8 cellular contexts compared by ENCODE assay signal in genomic region chr12:128109236-128109635, GRCh38.
"Had no signal": no experiment of that assay in that cellular context is flagged by ENCODE, and none has a peak within 500 bp of the region (broad histone marks: within the 10 kb centered on the region; RNA-seq: fewer than 3 reads in every experiment).

No MANE protein-coding gene starts in this region.

- H3K4me3 ChIP-seq: K562 had no signal

- H3K27ac Mint-ChIP-seq: IgD-negative memory B cell had no signal

- H3K27ac ChIP-seq: HL-60 had no signal

- FAIRE-seq: HepG2, HTR-8/SVneo, K562 had no signal

- DNase-seq: IMR-90, KBM-7, KG1 had no signal

- H3K4me3 Mint-ChIP-seq: IgD-negative memory B cell had no signal
